1 cellular context compared by ENCODE assay signal in genomic region chr5:14239404-14239803, GRCh38.
TF ChIP-seq lines count a peak whose summit lies in the region.

No MANE protein-coding gene starts in this region.

TF ChIP-seq in H1, 55 proteins besides CTCF, POLR2A, EP300 and RAD21:
- TF ChIP-seq KDM1A (IDR thresholded peaks at IDR 0.05; ENCODE audit: borderline replicate concordance, low read length) (peak; percentile 60; the same call in 1 of the 2 replicates), CTBP2 (IDR thresholded peaks at IDR 0.05; ENCODE audit: borderline replicate concordance, insufficient read depth, insufficient read length, low read length) (no peak)
